ENCODE assay signal across 23 cellular contexts in the genomic region with DNA sequence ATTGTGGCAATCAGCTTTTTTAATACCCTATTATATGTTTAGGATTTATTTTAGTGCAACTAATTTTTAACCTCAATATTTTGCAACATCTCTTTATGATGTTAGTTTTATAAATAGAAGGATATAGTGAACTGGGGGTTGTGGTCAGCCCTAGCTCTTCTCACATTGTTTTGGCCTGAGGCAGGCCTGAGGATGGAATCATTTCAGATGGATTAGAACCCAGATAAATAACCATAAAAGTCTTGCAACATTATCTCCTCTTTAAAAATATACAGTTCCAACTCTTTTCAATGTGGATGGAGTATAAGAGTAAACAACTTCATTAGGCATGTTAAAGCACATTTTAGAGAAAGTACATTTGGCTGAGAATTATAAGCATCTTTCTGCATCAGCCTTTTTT.
A peak's percentile ranks its signal among the peaks of the same experiment; 100 is the strongest.
DNase-seq lines count a peak whose midpoint lies in the region; ATAC-seq and TF ChIP-seq lines count a peak whose summit lies in the region.
"Had no signal": no experiment of that assay in that cellular context is flagged by ENCODE, and none has a peak within 500 bp of the region (broad histone marks: within the 10 kb centered on the region; RNA-seq: fewer than 3 reads in every experiment).

No MANE protein-coding gene starts in this region.

- CTCF ChIA-PET in BJ (lab: Yijun Ruan, JAX), result interaction anchor here (0.6 kb wide), 1 partner anchor 743 kb away, joined by 3 read pairs; no protein-coding TSS in a partner anchor

- TF ChIP-seq CTCF in BJ (IDR thresholded peaks at IDR 0.05; ENCODE audit: insufficient read depth, low read depth, low read length) (no peak), choroid plexus epithelial cell (conservative IDR thresholded peaks at IDR 0.05; ENCODE audit: low read depth, low read length) (no peak)

- DNase-seq in BJ (ENCODE audit: low read depth), result peak; percentile 82
- peak; percentile 74 for DNase-seq in MG63
- peak; percentile 86 for DNase-seq in choroid plexus epithelial cell (ENCODE audit: low read depth)
- peak; percentile 67 for DNase-seq in non-pigmented ciliary epithelial cell (ENCODE audit: low read depth)
- no peak for DNase-seq in globus pallidus (ENCODE audit: low spot score)
- DNase-seq in inferior parietal cortex (ENCODE audit: extremely low spot score), result no peak
- DNase-seq in NCI-H2196 (lab: John Stamatoyannopoulos, UW; ENCODE audit: unreplicated experiment), result no peak
- no peak for DNase-seq in Right ventricle myocardium superior
- DNase-seq: activated CD8-positive, alpha-beta T cell treated with anti-CD3 and anti-CD28 coated beads, Interleukin-2, amount 10 ng/mL, durations not matched to agents 7 days and 5 days; activated T-cell treated with anti-CD3 and anti-CD28 coated beads, Interleukin-2, amount 50 U/mL, for 48 hours; cerebellar nuclear complex; DMS 273 treated with DMSO at 0.1 percent for 48 hours; H9; Karpas-422; lower lobe of right lung; naive B cell; NCI-H446 treated with DMSO at 0.1 percent for 48 hours; small intestine; T-helper 1 cell; testis; WERI-Rb-1 had no signal

- no peak for ATAC-seq in Right ventricle myocardium superior (ENCODE audit: poor library complexity)
- ATAC-seq: activated CD8-positive, alpha-beta T cell treated with anti-CD3 and anti-CD28 coated beads, Interleukin-2, amount 10 ng/mL, durations not matched to agents 7 days and 5 days; lower lobe of right lung; Right ventricle myocardium inferior had no signal

- H3K36me3 ChIP-seq in BJ (ENCODE audit: control insufficient read depth, insufficient read depth, low read length) (no peaks in the 10 kb centered on the region), MG63 (no peaks in the 10 kb centered on the region)
- H3K36me3 ChIP-seq: BLaER1 treated with 17β-estradiol and CSF1 and Interleukin-3, amounts not matched to agents 10 nM and 100 nM; lower lobe of right lung; WERI-Rb-1 had no signal

- POLR2A ChIA-PET in BJ (lab: Charles Lee), result no interaction called here

- H3K27me3 ChIP-seq in BJ (ENCODE audit: control insufficient read depth, insufficient read depth, low read length) (no peaks in the 10 kb centered on the region), MG63 (no peaks in the 10 kb centered on the region)
- H3K27me3 ChIP-seq: BLaER1 treated with 17β-estradiol and CSF1 and Interleukin-3, amounts not matched to agents 10 nM and 100 nM; testis had no signal

- H3K4me3 ChIP-seq in BJ (ENCODE audit: low read depth, low read length) (no peak overlapping the region), MG63 (no peak overlapping the region), choroid plexus epithelial cell (ENCODE audit: low read depth, low read length) (no peak overlapping the region)
- H3K4me3 ChIP-seq: BLaER1 treated with 17β-estradiol and CSF1 and Interleukin-3, amounts not matched to agents 10 nM and 100 nM; lower lobe of right lung; testis had no signal

- peaks cover 8% of the 10 kb centered on the region for H3K9me3 ChIP-seq in MG63
- H3K9me3 ChIP-seq: BLaER1 treated with 17β-estradiol and CSF1 and Interleukin-3, amounts not matched to agents 10 nM and 100 nM; lower lobe of right lung; testis had no signal

- intact Hi-C loops in Right ventricle myocardium superior (cut with DNase I), result no loop called here

Comparison
In these comparisons a context has a peak if more than half of its experiments do, and no peak if none do; other contexts are left out.
1. DNase-seq: peak in BJ (single experiment), MG63 (single experiment), choroid plexus epithelial cell (single experiment) and non-pigmented ciliary epithelial cell (single experiment); none in globus pallidus (single experiment), inferior parietal cortex (single experiment), NCI-H2196 (single experiment) and Right ventricle myocardium superior (single experiment).